In genomic region chr4:48640225-48640624, GRCh38 we compare ENCODE assay signal across 22 cellular contexts.
"Had no signal": no experiment of that assay in that cellular context is flagged by ENCODE, and none has a peak within 500 bp of the region (broad histone marks: within the 10 kb centered on the region; RNA-seq: fewer than 3 reads in every experiment).

No MANE protein-coding gene starts in this region.

- H3K27ac Mint-ChIP-seq: activated CD8-positive, alpha-beta T cell treated with anti-CD3 and anti-CD28 coated beads, Interleukin-2, amount 10 ng/mL, durations not matched to agents 7 days and 5 days; activated naive CD8-positive, alpha-beta T cell treated with anti-CD3 and anti-CD28 coated beads, Interleukin-2, amount 50 U/mL, for 24 hours; activated T-helper 1 cell treated with anti-CD3 and anti-CD28 coated beads, Interleukin-12 subunit alpha, Interleukin-12 subunit beta, Interleukin-2, Interleukin-4 antibody, amounts not matched to agents 30 ng/mL and 10 ng/mL and 1 ng/mL, durations not matched to agents 14 hours and 24 hours and 36 hours; effector memory CD8-positive, alpha-beta T cell; mesothelial cell of epicardium; stimulated activated effector memory CD8-positive, alpha-beta T cell treated with anti-CD3 and anti-CD28 coated beads, Interleukin-12 subunit alpha, Interleukin-12 subunit beta, amount 100 ng/mL, for 72 hours; T-helper 2 cell treated with Interferon-gamma antibody and Interleukin-4, amounts not matched to agents 5 μg/mL and 100 μg/mL, for 36 hours had no signal

- H3K9me3 ChIP-seq: esophagus muscularis mucosa, tibial artery had no signal

- H3K4me3 Mint-ChIP-seq: activated CD8-positive, alpha-beta T cell treated with anti-CD3 and anti-CD28 coated beads, Interleukin-2, amount 10 ng/mL, durations not matched to agents 7 days and 5 days; activated naive CD8-positive, alpha-beta T cell treated with anti-CD3 and anti-CD28 coated beads, Interleukin-2, amount 50 U/mL, for 24 hours; activated T-helper 1 cell treated with anti-CD3 and anti-CD28 coated beads, Interleukin-12 subunit alpha, Interleukin-12 subunit beta, Interleukin-2, Interleukin-4 antibody, amounts not matched to agents 30 ng/mL and 10 ng/mL and 1 ng/mL, durations not matched to agents 14 hours and 24 hours and 36 hours; effector memory CD8-positive, alpha-beta T cell; mesothelial cell of epicardium; stimulated activated effector memory CD8-positive, alpha-beta T cell treated with anti-CD3 and anti-CD28 coated beads, Interleukin-12 subunit alpha, Interleukin-12 subunit beta, amount 100 ng/mL, for 72 hours; T-helper 2 cell treated with Interferon-gamma antibody and Interleukin-4, amounts not matched to agents 5 μg/mL and 100 μg/mL, for 36 hours had no signal

- H3K36me3 ChIP-seq: esophagus muscularis mucosa, tibial artery had no signal

- H3K4me3 ChIP-seq: esophagus muscularis mucosa, tibial artery had no signal

- H3K27me3 Mint-ChIP-seq: activated naive CD8-positive, alpha-beta T cell treated with anti-CD3 and anti-CD28 coated beads, Interleukin-2, amount 50 U/mL, for 24 hours; brain; effector memory CD8-positive, alpha-beta T cell had no signal

- ATAC-seq: activated CD8-positive, alpha-beta T cell treated with anti-CD3 and anti-CD28 coated beads, Interleukin-2, amount 10 ng/mL, durations not matched to agents 7 days and 5 days; activated naive CD8-positive, alpha-beta T cell treated with anti-CD3 and anti-CD28 coated beads, Interleukin-2, amount 50 U/mL, for 24 hours; effector memory CD8-positive, alpha-beta T cell; left lobe of liver; sciatic nerve; SK-N-SH treated with all-trans-retinoic acid at 6 μM for 48 hours; stimulated activated effector memory CD8-positive, alpha-beta T cell treated with anti-CD3 and anti-CD28 coated beads, Interleukin-12 subunit alpha, Interleukin-12 subunit beta, amount 100 ng/mL, for 72 hours had no signal

- H3K36me3 Mint-ChIP-seq: mesothelial cell of epicardium; stimulated activated effector memory CD8-positive, alpha-beta T cell treated with anti-CD3 and anti-CD28 coated beads, Interleukin-12 subunit alpha, Interleukin-12 subunit beta, amount 100 ng/mL, for 72 hours had no signal

- H3K27me3 ChIP-seq: esophagus muscularis mucosa, tibial artery had no signal

- DNase-seq: activated CD4-positive, alpha-beta T cell treated with anti-CD3 and anti-CD28 coated beads for 1 hour; activated CD4-positive, alpha-beta T cell treated with anti-CD3 and anti-CD28 coated beads, Interleukin-2, amount 50 U/mL, for 1 hour; activated CD8-positive, alpha-beta T cell treated with anti-CD3 and anti-CD28 coated beads, Interleukin-2, amount 10 ng/mL, durations not matched to agents 7 days and 5 days; activated gamma-delta T cell; activated naive CD4-positive, alpha-beta T cell treated with anti-CD3 and anti-CD28 coated beads, Interleukin-2, amount 50 U/mL, for 16 hours; activated naive CD8-positive, alpha-beta T cell treated with anti-CD3 and anti-CD28 coated beads, Interleukin-2, amount 50 U/mL, for 24 hours; anterior cingulate cortex; effector memory CD8-positive, alpha-beta T cell; islet precursor cell; nucleus accumbens; small intestine; stimulated activated CD4-positive, alpha-beta T cell treated with anti-CD3 and anti-CD28 coated beads, Interleukin-2, amount 100 ng/mL, for 24 hours; tibial artery had no signal

- H3K9me3 Mint-ChIP-seq: activated naive CD8-positive, alpha-beta T cell treated with anti-CD3 and anti-CD28 coated beads, Interleukin-2, amount 50 U/mL, for 24 hours; activated T-helper 1 cell treated with anti-CD3 and anti-CD28 coated beads, Interleukin-12 subunit alpha, Interleukin-12 subunit beta, Interleukin-2, Interleukin-4 antibody, amounts not matched to agents 30 ng/mL and 10 ng/mL and 1 ng/mL, durations not matched to agents 14 hours and 24 hours and 36 hours; effector memory CD8-positive, alpha-beta T cell; mesothelial cell of epicardium; stimulated activated effector memory CD8-positive, alpha-beta T cell treated with anti-CD3 and anti-CD28 coated beads, Interleukin-12 subunit alpha, Interleukin-12 subunit beta, amount 100 ng/mL, for 72 hours; T-helper 2 cell treated with Interferon-gamma antibody and Interleukin-4, amounts not matched to agents 5 μg/mL and 100 μg/mL, for 36 hours had no signal

- FAIRE-seq: small intestine had no signal

- H3K27ac ChIP-seq: esophagus muscularis mucosa had no signal
